Comparison of ENCODE assay signal across 27 cellular contexts in genomic region chr2:68223419-68223818, GRCh38. TPM values are rescaled to one million over a fixed set of nuclear protein-coding genes. Genes with fewer than 3 reads are reported as not detected.
DNase-seq lines count a peak whose midpoint lies in the region; ATAC-seq and TF ChIP-seq lines count a peak whose summit lies in the region.
"Had no signal": no experiment of that assay in that cellular context is flagged by ENCODE, and none has a peak within 500 bp of the region (broad histone marks: within the 10 kb centered on the region; RNA-seq: fewer than 3 reads in every experiment).

No MANE protein-coding gene starts in this region.

- H4K91ac ChIP-seq in IMR-90 (ENCODE audit: insufficient read depth, low read depth, low read length), result no peak overlapping the region

- WGBS in IMR-90 (ENCODE audit: extremely low coverage in 2 of 2, insufficient read length in 1 of 2), 2 experiments, result no CpG with 5 or more reads among the region's 2 CpGs

- H4K5ac ChIP-seq in IMR-90 (ENCODE audit: low read depth, low read length), result no peak overlapping the region

- H2BK20ac ChIP-seq in IMR-90 (ENCODE audit: low read depth, low read length), result no peak overlapping the region

- peaks cover 8% of the 10 kb centered on the region for H3K36me3 ChIP-seq in IMR-90 (ENCODE audit: control insufficient read depth, insufficient read depth, low read length)
- H3K36me3 ChIP-seq in OCI-LY7 (ENCODE audit: insufficient read depth, low read length), result peaks cover 66% of the 10 kb centered on the region
- H3K36me3 ChIP-seq: left lung, pancreas, Peyer's patch had no signal

- H3K79me2 ChIP-seq in OCI-LY7 (ENCODE audit: insufficient read depth, low read depth, low read length), result peaks cover 100% of the 10 kb centered on the region

- peak overlapping the region; percentile 36 for H2BK5ac ChIP-seq in IMR-90 (ENCODE audit: low read depth, low read length, poor library complexity, severe bottlenecking)

- peaks cover 0 to 59% of the 10 kb centered on the region in 2 experiments; a peak in 2 of 4 replicates for H3K79me1 ChIP-seq in IMR-90 (ENCODE audit: low read depth in 1 of 2, low read length in 2 of 2)

- no peaks in the 10 kb centered on the region for H3K27me3 Mint-ChIP-seq in activated T-cell treated with anti-CD3 and anti-CD28 coated beads, Interleukin-2, amount 50 U/mL, for 24 hours
- H3K27me3 Mint-ChIP-seq: T-cell, type B pancreatic cell had no signal

- in situ Hi-C loops in IMR-90 (cut with MboI; ENCODE audit: low sequenced_read_pairs), result no loop called here

- intact Hi-C loops in IMR-90 (cut with micrococcal nuclease), result no loop called here
- intact Hi-C loops in OCI-LY7 (cut with micrococcal nuclease; ENCODE audit: unreplicated experiment), result no loop called here

- no peak overlapping the region for H3K4ac ChIP-seq in IMR-90 (ENCODE audit: low read depth, low read length)

- no peak overlapping the region for H2BK15ac ChIP-seq in IMR-90 (ENCODE audit: low read depth, low read length)

- no peak for TF ChIP-seq POLR2A in IMR-90 (IDR thresholded peaks at IDR 0.05; ENCODE audit: low read depth, low read length)

- H4K20me1 ChIP-seq in IMR-90 (ENCODE audit: insufficient read depth, low read length), result peaks cover 48% of the 10 kb centered on the region
- H4K20me1 ChIP-seq in OCI-LY7 (ENCODE audit: insufficient read depth, low read length), result peaks cover 56% of the 10 kb centered on the region

- H3K9me3 Mint-ChIP-seq in activated T-cell treated with anti-CD3 and anti-CD28 coated beads, Interleukin-2, amount 50 U/mL, for 24 hours, result peaks cover 3% of the 10 kb centered on the region
- no peaks in the 10 kb centered on the region for H3K9me3 Mint-ChIP-seq in stimulated activated effector memory CD8-positive, alpha-beta T cell treated with anti-CD3 and anti-CD28 coated beads, Interleukin-12 subunit alpha, Interleukin-12 subunit beta, amount 100 ng/mL, for 72 hours

- no peak for TF ChIP-seq RAD21 in IMR-90 (IDR thresholded peaks at IDR 0.05; ENCODE audit: low read length)

- H3K4me3 Mint-ChIP-seq in activated T-cell treated with anti-CD3 and anti-CD28 coated beads, Interleukin-2, amount 50 U/mL, for 24 hours, result no peak overlapping the region
- H3K4me3 Mint-ChIP-seq in stimulated activated effector memory CD8-positive, alpha-beta T cell treated with anti-CD3 and anti-CD28 coated beads, Interleukin-12 subunit alpha, Interleukin-12 subunit beta, amount 100 ng/mL, for 72 hours, result no peak overlapping the region
- H3K4me3 Mint-ChIP-seq: nephron progenitor cell, type B pancreatic cell had no signal

- H3K27ac ChIP-seq in IMR-90 (ENCODE audit: insufficient read depth, low read length) (no peak overlapping the region), OCI-LY7 (ENCODE audit: low read depth, low read length, poor library complexity, severe bottlenecking) (no peak overlapping the region)
- H3K27ac ChIP-seq: foreskin keratinocyte, KMS-11, left lung, pancreas, Peyer's patch had no signal

- H2AFZ ChIP-seq in IMR-90 (replicated peaks; ENCODE audit: low read length, poor library complexity) (no peak overlapping the region), OCI-LY7 (ENCODE audit: low read length) (no peak overlapping the region)

- H3K27me3 ChIP-seq in IMR-90 (ENCODE audit: control insufficient read depth, insufficient read depth, low read length), result no peaks in the 10 kb centered on the region
- H3K27me3 ChIP-seq: dorsolateral prefrontal cortex, foreskin keratinocyte, left lung, pancreas, Peyer's patch had no signal

- H3K4me1 ChIP-seq in IMR-90 (ENCODE audit: control insufficient read depth, insufficient read depth, low read length) (peaks cover 18% of the 10 kb centered on the region), OCI-LY7 (ENCODE audit: insufficient read depth, low read length, poor library complexity, severe bottlenecking) (peaks cover 47% of the 10 kb centered on the region)

- H3K9me1 ChIP-seq in IMR-90 (ENCODE audit: insufficient read depth, low read length), result peaks cover 8% of the 10 kb centered on the region; the same call in 1 of the 2 replicates

- ATAC-seq in IMR-90 (ENCODE audit: low read depth), result no peak
- ATAC-seq in stimulated activated effector memory CD8-positive, alpha-beta T cell treated with anti-CD3 and anti-CD28 coated beads, Interleukin-12 subunit alpha, Interleukin-12 subunit beta, amount 100 ng/mL, for 72 hours, result no peak
- ATAC-seq: foreskin keratinocyte, left lung, pancreas, right cardiac atrium, T-cell had no signal

- CTCF ChIA-PET in IMR-90 (lab: Yijun Ruan, JAX), result no interaction called here
- CTCF ChIA-PET in OCI-LY7 (lab: Charles Lee; ENCODE audit: unreplicated experiment), result no interaction called here

- H3K36me3 Mint-ChIP-seq in activated T-cell treated with anti-CD3 and anti-CD28 coated beads, Interleukin-2, amount 50 U/mL, for 24 hours (ENCODE audit: low read depth), result peaks cover 57% of the 10 kb centered on the region
- H3K36me3 Mint-ChIP-seq in stimulated activated effector memory CD8-positive, alpha-beta T cell treated with anti-CD3 and anti-CD28 coated beads, Interleukin-12 subunit alpha, Interleukin-12 subunit beta, amount 100 ng/mL, for 72 hours, result no peaks in the 10 kb centered on the region

- peak overlapping the region; percentile 29 for H3K27ac Mint-ChIP-seq in activated T-cell treated with anti-CD3 and anti-CD28 coated beads, Interleukin-2, amount 50 U/mL, for 24 hours
- peak overlapping the region; percentile 4 for H3K27ac Mint-ChIP-seq in stimulated activated effector memory CD8-positive, alpha-beta T cell treated with anti-CD3 and anti-CD28 coated beads, Interleukin-12 subunit alpha, Interleukin-12 subunit beta, amount 100 ng/mL, for 72 hours

- H3K56ac ChIP-seq in IMR-90 (ENCODE audit: extremely low read depth, insufficient read depth, low read length), result no peak overlapping the region

- peaks cover 93% of the 10 kb centered on the region for H3K4me1 Mint-ChIP-seq in activated T-cell treated with anti-CD3 and anti-CD28 coated beads, Interleukin-2, amount 50 U/mL, for 24 hours (ENCODE audit: low read depth)
- H3K4me1 Mint-ChIP-seq in stimulated activated effector memory CD8-positive, alpha-beta T cell treated with anti-CD3 and anti-CD28 coated beads, Interleukin-12 subunit alpha, Interleukin-12 subunit beta, amount 100 ng/mL, for 72 hours, result peaks cover 86% of the 10 kb centered on the region

- no peaks in the 10 kb centered on the region for H3K9me2 ChIP-seq in OCI-LY7 (ENCODE audit: insufficient read depth, low read length)

- no peak overlapping the region for H4K8ac ChIP-seq in IMR-90 (ENCODE audit: low read depth in 2 of 2, low read length in 2 of 2)

- BruUV-seq in IMR-90 (replicated peaks; lab: Mats Ljungman, UMichigan), result no TSS peak
- BruUV-seq in OCI-LY7 (replicated peaks; lab: Mats Ljungman, UMichigan), result no TSS peak

- H2BK120ac ChIP-seq in IMR-90 (ENCODE audit: low read depth, low read length), result no peak overlapping the region

- no peak overlapping the region for H3K23ac ChIP-seq in IMR-90 (ENCODE audit: low read depth, low read length)

- no peak overlapping the region for H3K9ac ChIP-seq in IMR-90 (ENCODE audit: low read depth, low read length)
- H3K9ac ChIP-seq: KMS-11 had no signal

- POLR2A ChIA-PET in IMR-90 (lab: Charles Lee; ENCODE audit: unreplicated experiment), result no interaction called here
- POLR2A ChIA-PET in OCI-LY7 (lab: Charles Lee), result interaction anchor here (0.6 to 1.6 kb wide), 6 partner anchors 16 to 161 kb away, joined by 3 to 5 read pairs (median 4); partner anchors contain the start of gene C1D

- dilution Hi-C loops in IMR-90 (cut with HindIII; ENCODE audit: low sequenced_read_pairs, unreplicated experiment), result no loop called here

- H3K14ac ChIP-seq in IMR-90 (replicated peaks; ENCODE audit: low read depth, low read length), result no peak overlapping the region

- no peak overlapping the region for H2AK5ac ChIP-seq in IMR-90 (ENCODE audit: low read depth, low read length)

- no peak for DNase-seq in activated T-cell treated with anti-CD3 and anti-CD28 coated beads, Interleukin-2, amount 50 U/mL, for 24 hours
- DNase-seq in activated T-cell treated with anti-CD3 and anti-CD28 coated beads, Interleukin-2, amount 50 U/mL, for 1 hour, result no peak
- peak; percentile 27 for DNase-seq in IMR-90
- peak; percentile 35 for DNase-seq in fibroblast of mammary gland (ENCODE audit: low read depth)
- no peak for DNase-seq in stimulated activated effector memory CD8-positive, alpha-beta T cell treated with anti-CD3 and anti-CD28 coated beads, Interleukin-12 subunit alpha, Interleukin-12 subunit beta, amount 100 ng/mL, for 72 hours (ENCODE audit: low spot score in 2 of 2)
- no peak for DNase-seq in stimulated activated naive CD4-positive, alpha-beta T cell (lab: John Stamatoyannopoulos, UW)
- no peak for DNase-seq in OCI-LY7 (ENCODE audit: low spot score)
- no peak for DNase-seq in stimulated activated CD4-positive, alpha-beta T cell treated with anti-CD3 and anti-CD28 coated beads, Interleukin-4, amount 100 ng/mL, for 4 hours
- DNase-seq: activated naive CD4-positive, alpha-beta T cell treated with anti-CD3 and anti-CD28 coated beads, Interleukin-2, amount 50 U/mL, for 16 hours; AML-193; central memory CD4-positive, alpha-beta T cell; COR-L47; DMS79 treated with DMSO at 0.1 percent for 48 hours; dorsolateral prefrontal cortex; foreskin keratinocyte; left lung; MV-4-11; NCI-H146; NCI-H510A treated with DMSO at 0.1 percent for 48 hours; nephron progenitor cell; pancreas; Peyer's patch; right cardiac atrium; stimulated activated CD4-positive, alpha-beta T cell treated with anti-CD3 and anti-CD28 coated beads, Interleukin-12 subunit alpha, Interleukin-12 subunit beta, amount 100 ng/mL, for 4 hours; T-cell had no signal

- H3K4me3 ChIP-seq in IMR-90 (ENCODE audit: insufficient read depth, low read depth, low read length) (no peak overlapping the region), fibroblast of mammary gland (ENCODE audit: control insufficient read depth, low read depth, low read length) (no peak overlapping the region), OCI-LY7 (ENCODE audit: low read depth, low read length, poor library complexity, severe bottlenecking) (no peak overlapping the region)
- H3K4me3 ChIP-seq: dorsolateral prefrontal cortex, left lung, pancreas, Peyer's patch had no signal

- TF ChIP-seq CTCF in IMR-90 (conservative IDR thresholded peaks at IDR 0.05; ENCODE audit: low read depth, low read length) (no peak), fibroblast of mammary gland (conservative IDR thresholded peaks at IDR 0.05; ENCODE audit: control insufficient read depth, insufficient read depth, low read depth, low read length) (no peak), OCI-LY7 (conservative IDR thresholded peaks at IDR 0.05; ENCODE audit: low read length) (no peak)

- no peak overlapping the region for H2AK9ac ChIP-seq in IMR-90 (replicated peaks; ENCODE audit: low read depth, low read length, poor library complexity)

- H3K4me2 ChIP-seq in IMR-90 (ENCODE audit: low read depth, low read length), result no peak overlapping the region
- no peak overlapping the region for H3K4me2 ChIP-seq in OCI-LY7 (ENCODE audit: low read length)
- H3K4me2 ChIP-seq: KMS-11 had no signal

- H3K18ac ChIP-seq in IMR-90 (ENCODE audit: low read depth, low read length), result no peak overlapping the region

- H3K9me3 ChIP-seq in IMR-90 (ENCODE audit: control insufficient read depth, insufficient read depth, low read length) (peaks cover 2% of the 10 kb centered on the region; the same call in 1 of the 2 replicates), OCI-LY7 (ENCODE audit: low read length) (peaks cover 21% of the 10 kb centered on the region)
- H3K9me3 ChIP-seq: left lung, pancreas, Peyer's patch had no signal

RNA-seq across cellular contexts. Expression of gene PPP3R1, which starts 28.9 kb away (rescaled TPM):
- total RNA-seq in IMR-90 (2012; rRNA removed) (9.1 and 18.1 TPM in 2 replicates), OCI-LY7 (2022) (90.3 and 97.4 TPM in 2 replicates)
- polyA plus RNA-seq in IMR-90 (2012; rRNA removed), result 11.0 and 17.3 TPM in 2 replicates
- 2.4 and 3.5 TPM in 2 replicates for polyA plus RNA-seq in IMR-90 (2012; cell fraction: cytosol; rRNA removed)
- polyA plus RNA-seq in IMR-90 (2012; cell fraction: nucleus; rRNA removed; ENCODE audit: low replicate concordance), result 0.82 and 7.4 TPM in 2 replicates
- 14.1 and 15.1 TPM in 2 replicates for total RNA-seq in OCI-LY7 (2014; rRNA removed; shearing (Covaris generic))

Comparison
In these comparisons a context has a peak if more than half of its experiments do, and no peak if none do; other contexts are left out.
1. DNase-seq: peak in IMR-90 (single experiment) and fibroblast of mammary gland (single experiment); none in activated T-cell treated with anti-CD3 and anti-CD28 coated beads, Interleukin-2, amount 50 U/mL, for 24 hours (single experiment), activated T-cell treated with anti-CD3 and anti-CD28 coated beads, Interleukin-2, amount 50 U/mL, for 1 hour (single experiment), stimulated activated effector memory CD8-positive, alpha-beta T cell treated with anti-CD3 and anti-CD28 coated beads, Interleukin-12 subunit alpha, Interleukin-12 subunit beta, amount 100 ng/mL, for 72 hours (0 of 2), stimulated activated naive CD4-positive, alpha-beta T cell (0 of 6), OCI-LY7 (single experiment) and stimulated activated CD4-positive, alpha-beta T cell treated with anti-CD3 and anti-CD28 coated beads, Interleukin-4, amount 100 ng/mL, for 4 hours (0 of 2).